In genomic region chr2:3661149-3661660, GRCh38 we compare ENCODE assay signal across 32 cellular contexts. TPM values are rescaled to one million over a fixed set of nuclear protein-coding genes. Genes with fewer than 3 reads are reported as not detected.
DNase-seq lines count a peak whose midpoint lies in the region; ATAC-seq and TF ChIP-seq lines count a peak whose summit lies in the region.
"Had no signal": no experiment of that assay in that cellular context is flagged by ENCODE, and none has a peak within 500 bp of the region (broad histone marks: within the 10 kb centered on the region; RNA-seq: fewer than 3 reads in every experiment).

No MANE protein-coding gene starts in this region.

- ATAC-seq in T-helper 17 cell, result no peak
- ATAC-seq: activated naive CD8-positive, alpha-beta T cell treated with anti-CD3 and anti-CD28 coated beads, Interleukin-2, amount 50 U/mL, for 24 hours; gastrocnemius medialis; K562; left colon; psoas muscle had no signal

- H3K4me2 ChIP-seq in mammary epithelial cell (ENCODE audit: insufficient read depth, low read depth, low read length), result no peak overlapping the region

- in situ Hi-C loops in mammary epithelial cell (cut with MboI; ENCODE audit: low sequenced_read_pairs in 2 of 2), result no loop called here

- no peaks in the 10 kb centered on the region for H3K27me3 Mint-ChIP-seq in MCF 10A (ENCODE audit: insufficient read depth, unreplicated experiment)
- no peaks in the 10 kb centered on the region for H3K27me3 Mint-ChIP-seq in T-helper 17 cell
- peaks cover 2% of the 10 kb centered on the region for H3K27me3 Mint-ChIP-seq in osteocyte (ENCODE audit: unreplicated experiment)
- H3K27me3 Mint-ChIP-seq: activated naive CD8-positive, alpha-beta T cell treated with anti-CD3 and anti-CD28 coated beads, Interleukin-2, amount 50 U/mL, for 24 hours had no signal

- CTCF ChIA-PET in MCF 10A (lab: Yijun Ruan, JAX) (interaction anchor here (0.6 to 0.9 kb wide), 4 partner anchors 28 to 196 kb away, joined by 3 to 4 read pairs (median 3); no protein-coding TSS in a partner anchor), mammary epithelial cell (lab: Charles Lee; ENCODE audit: low non-redundant PET) (interaction anchor here (0.7 kb wide), 1 partner anchor 194 kb away, joined by 3 read pairs; no protein-coding TSS in a partner anchor)

- intact Hi-C loops in MCF 10A (cut with micrococcal nuclease) (no loop called here), mammary epithelial cell (cut with micrococcal nuclease) (no loop called here)

- dilution Hi-C loops in mammary epithelial cell (cut with HindIII; ENCODE audit: low sequenced_read_pairs), result no loop called here

- no peak overlapping the region for H3K27ac ChIP-seq in mammary epithelial cell (ENCODE audit: insufficient read depth, low read depth, low read length)
- H3K27ac ChIP-seq: psoas muscle, SK-N-MC, stomach, thyroid gland had no signal

- TF ChIP-seq CTCF in MCF 10A (IDR thresholded peaks at IDR 0.05; ENCODE audit: unreplicated experiment), result no peak
- no peak for TF ChIP-seq CTCF in mammary epithelial cell (conservative IDR thresholded peaks at IDR 0.05 in 1 of 2, IDR thresholded peaks at IDR 0.05 in 1 of 2; ENCODE audit: extremely low read depth in 1 of 2, insufficient read depth in 1 of 2, low read depth in 1 of 2, low read length in 2 of 2)
- TF ChIP-seq CTCF in osteocyte (IDR thresholded peaks at IDR 0.05), result no peak

- H3K27me3 ChIP-seq in mammary epithelial cell (ENCODE audit: insufficient read depth, low read length), result no peaks in the 10 kb centered on the region
- H3K27me3 ChIP-seq: gastrocnemius medialis, thyroid gland had no signal

- H3K36me3 Mint-ChIP-seq in MCF 10A (ENCODE audit: insufficient read depth, unreplicated experiment), result no peaks in the 10 kb centered on the region
- no peaks in the 10 kb centered on the region for H3K36me3 Mint-ChIP-seq in T-helper 17 cell (ENCODE audit: low read depth)
- no peaks in the 10 kb centered on the region for H3K36me3 Mint-ChIP-seq in osteocyte (ENCODE audit: unreplicated experiment)
- H3K36me3 Mint-ChIP-seq: naive B cell had no signal

- POLR2A ChIA-PET in MCF 10A (lab: Yijun Ruan, JAX), result interaction anchor here (1.0 kb wide), 1 partner anchor 52 kb away, joined by 4 read pairs; no protein-coding TSS in a partner anchor

- no peaks in the 10 kb centered on the region for H3K79me2 ChIP-seq in mammary epithelial cell (ENCODE audit: insufficient read depth, low read length)

- no peak overlapping the region for H3K4me3 ChIP-seq in mammary epithelial cell (replicated peaks in 1 of 3; ENCODE audit: insufficient read depth in 1 of 3, low read depth in 2 of 3, low read length in 3 of 3)
- H3K4me3 ChIP-seq: gastrocnemius medialis, K562, psoas muscle, SK-N-MC, stomach, thyroid gland had no signal

- no peak overlapping the region for H2AFZ ChIP-seq in mammary epithelial cell (ENCODE audit: low read depth, low read length)

- no peaks in the 10 kb centered on the region for H4K20me1 ChIP-seq in mammary epithelial cell (ENCODE audit: insufficient read depth, low read length)

- BruUV-seq in MCF 10A (replicated peaks; lab: Mats Ljungman, UMichigan), result TSS peak; percentile 39
- no TSS peak for BruUV-seq in mammary epithelial cell (replicated peaks; lab: Mats Ljungman, UMichigan)

- no peaks in the 10 kb centered on the region for H3K9me3 Mint-ChIP-seq in MCF 10A (ENCODE audit: unreplicated experiment)
- H3K9me3 Mint-ChIP-seq in osteocyte (ENCODE audit: unreplicated experiment), result no peaks in the 10 kb centered on the region
- H3K9me3 Mint-ChIP-seq: activated naive CD8-positive, alpha-beta T cell treated with anti-CD3 and anti-CD28 coated beads, Interleukin-2, amount 50 U/mL, for 24 hours; T-helper 1 cell treated with Interleukin-12 subunit alpha and Interleukin-12 subunit beta and Interleukin-4 antibody, amounts not matched to agents 30 μg/mL and 1 μg/mL, for 36 hours had no signal

- H3K9me3 ChIP-seq in mammary epithelial cell (replicated peaks; ENCODE audit: insufficient read depth, low read length), result no peaks in the 10 kb centered on the region
- H3K9me3 ChIP-seq in T-helper 17 cell (ENCODE audit: control insufficient read depth, low read length, poor library complexity, severe bottlenecking), result no peaks in the 10 kb centered on the region
- H3K9me3 ChIP-seq: gastrocnemius medialis, psoas muscle, stomach, thyroid gland had no signal

- WGBS in mammary epithelial cell (ENCODE audit: low coverage, missing lambda C conversion rate), result 100% methylated on average over 3 of the region's 3 CpGs

- no peak overlapping the region for H3K4me3 Mint-ChIP-seq in MCF 10A (ENCODE audit: unreplicated experiment)
- no peak overlapping the region for H3K4me3 Mint-ChIP-seq in T-helper 17 cell
- H3K4me3 Mint-ChIP-seq in osteocyte (ENCODE audit: unreplicated experiment), result no peak overlapping the region
- H3K4me3 Mint-ChIP-seq: activated naive CD8-positive, alpha-beta T cell treated with anti-CD3 and anti-CD28 coated beads, Interleukin-2, amount 50 U/mL, for 24 hours; naive B cell; T-helper 1 cell treated with Interleukin-12 subunit alpha and Interleukin-12 subunit beta and Interleukin-4 antibody, amounts not matched to agents 30 μg/mL and 1 μg/mL, for 36 hours had no signal

- no peaks in the 10 kb centered on the region for H3K36me3 ChIP-seq in mammary epithelial cell (ENCODE audit: insufficient read depth, low read length)
- H3K36me3 ChIP-seq: gastrocnemius medialis, stomach, thyroid gland had no signal

- peaks cover 4% of the 10 kb centered on the region for H3K4me1 ChIP-seq in mammary epithelial cell (ENCODE audit: insufficient read depth, low read length)
- H3K4me1 ChIP-seq: gastrocnemius medialis, psoas muscle, stomach had no signal

- no peak for DNase-seq in MCF 10A (ENCODE audit: unreplicated experiment)
- no peak for DNase-seq in mammary epithelial cell
- DNase-seq in T-helper 17 cell, result no peak
- peak; percentile 46 for DNase-seq in left kidney (ENCODE audit: low read depth, low spot score)
- DNase-seq in NCI-H2196 (lab: John Stamatoyannopoulos, UW; ENCODE audit: unreplicated experiment), result no peak
- no peak for DNase-seq in NCI-H128 (lab: John Stamatoyannopoulos, UW; ENCODE audit: unreplicated experiment)
- no peak for DNase-seq in osteocyte (ENCODE audit: extremely low spot score, unreplicated experiment)
- DNase-seq in GM19238 (ENCODE audit: insufficient read length, low spot score), result no peak
- DNase-seq: activated CD4-positive, alpha-beta T cell treated with anti-CD3 and anti-CD28 coated beads, Interleukin-2, amount 50 U/mL, for 1 hour; activated CD8-positive, alpha-beta memory T cell treated with anti-CD3 and anti-CD28 coated beads, Interleukin-2, amount 50 U/mL, for 48 hours; activated naive CD8-positive, alpha-beta T cell treated with anti-CD3 and anti-CD28 coated beads, Interleukin-2, amount 50 U/mL, for 24 hours; C1 segment of cervical spinal cord; COR-L47; gastrocnemius medialis; GF-D8; H7; hippocampal formation; left colon; mesenchymal stem cell; naive B cell; NCI-H1417 treated with DMSO at 0.1 percent for 48 hours; NCI-H2081 treated with DMSO at 0.1 percent for 48 hours; NCI-H774; psoas muscle; stomach; thyroid gland had no signal

- H3K4me1 Mint-ChIP-seq in MCF 10A (ENCODE audit: insufficient read depth, unreplicated experiment) (peaks cover 7% of the 10 kb centered on the region), T-helper 17 cell (peaks cover 4% of the 10 kb centered on the region), osteocyte (ENCODE audit: unreplicated experiment) (peaks cover 6% of the 10 kb centered on the region)

- no peak overlapping the region for H3K9ac ChIP-seq in mammary epithelial cell (ENCODE audit: insufficient read depth, low read length)

- H3K27ac Mint-ChIP-seq in MCF 10A (ENCODE audit: low read depth, unreplicated experiment) (no peak overlapping the region), T-helper 17 cell (peak overlapping the region; percentile 53), osteocyte (ENCODE audit: unreplicated experiment) (no peak overlapping the region)
- H3K27ac Mint-ChIP-seq: activated naive CD8-positive, alpha-beta T cell treated with anti-CD3 and anti-CD28 coated beads, Interleukin-2, amount 50 U/mL, for 24 hours; T-helper 1 cell treated with Interleukin-12 subunit alpha and Interleukin-12 subunit beta and Interleukin-4 antibody, amounts not matched to agents 30 μg/mL and 1 μg/mL, for 36 hours had no signal

RNA-seq across cellular contexts. Expression of gene ALLC, which starts 3.2 kb away (rescaled TPM):
- total RNA-seq in MCF 10A (2022), result not detected in 2 replicates
- not detected for total RNA-seq in mammary epithelial cell
- not detected for polyA plus RNA-seq in mammary epithelial cell
- polyA minus RNA-seq in mammary epithelial cell, result not detected
- not detected for total RNA-seq in T-helper 17 cell
- not detected in 2 replicates for total RNA-seq in osteocyte
- total RNA-seq: dermis microvascular lymphatic vessel endothelial cell, gastrocnemius medialis, H7, HT-29, K562, left colon, M059J, psoas muscle, stomach, thyroid gland had no signal
- polyA plus RNA-seq: K562, psoas muscle, stomach had no signal

RNA-seq across cellular contexts. Expression of gene DCDC2C, which starts 42.2 kb away (rescaled TPM):
- total RNA-seq in MCF 10A (2022) (not detected in 2 replicates), mammary epithelial cell (not detected), T-helper 17 cell (not detected), osteocyte (not detected in 2 replicates)
- not detected for polyA plus RNA-seq in mammary epithelial cell
- not detected for polyA minus RNA-seq in mammary epithelial cell
- total RNA-seq: gastrocnemius medialis, H7, HT-29, K562, left colon, M059J, psoas muscle, stomach had no signal
- polyA plus RNA-seq: K562, stomach had no signal
